Comparison of ENCODE assay signal across 20 cellular contexts in genomic region chr3:148036331-148036881, GRCh38.
DNase-seq lines count a peak whose midpoint lies in the region; ATAC-seq and TF ChIP-seq lines count a peak whose summit lies in the region.
"Had no signal": no experiment of that assay in that cellular context is flagged by ENCODE, and none has a peak within 500 bp of the region (broad histone marks: within the 10 kb centered on the region; RNA-seq: fewer than 3 reads in every experiment).

No MANE protein-coding gene starts in this region.

- no peaks in the 10 kb centered on the region for H3K9me3 ChIP-seq in A673 (ENCODE audit: low read depth, low read length, poor library complexity, severe bottlenecking)
- H3K9me3 ChIP-seq: adrenal gland, heart left ventricle, Peyer's patch had no signal

- POLR2A ChIA-PET in A673 (lab: Charles Lee; ENCODE audit: low non-redundant PET) (no interaction called here), HEK293T (lab: Yijun Ruan, JAX) (no interaction called here)

- no peak overlapping the region for H3K4me3 ChIP-seq in A673 (ENCODE audit: low read depth, low read length, poor library complexity, severe bottlenecking)
- H3K4me3 ChIP-seq: adrenal gland, heart left ventricle, Peyer's patch had no signal

- no TSS peak for BruUV-seq in A673 (replicated peaks; lab: Mats Ljungman, UMichigan)

- no peak for TF ChIP-seq CTCF in A673 (conservative IDR thresholded peaks at IDR 0.05; ENCODE audit: low read depth, low read length)

- DNase-seq in A673 (ENCODE audit: low spot score) (peak; percentile 95), M059J (ENCODE audit: low read depth) (peak; percentile 74), amniotic epithelial cell (ENCODE audit: low read depth) (peak; percentile 22), glomerular visceral epithelial cell (ENCODE audit: extremely low spot score) (peak; percentile 50), activated gamma-delta T cell (lab: John Stamatoyannopoulos, UW) (no peak), HEK293T (ENCODE audit: extremely low spot score) (no peak)
- DNase-seq in stimulated activated CD8-positive, alpha-beta memory T cell treated with anti-CD3 and anti-CD28 coated beads, Interleukin-4, amount 100 ng/mL, for 48 hours: no peak
- DNase-seq: activated CD4-positive, alpha-beta memory T cell treated with anti-CD3 and anti-CD28 coated beads, Interleukin-2, amount 10 ng/mL, durations not matched to agents 7 days and 5 days; adrenal gland; CD4-positive, alpha-beta memory T cell; DND-41; H9; mammary epithelial cell; NCI-H2029 treated with DMSO at 0.1 percent for 48 hours; NCI-H524 treated with DMSO at 0.1 percent for 48 hours; Peyer's patch; right cardiac atrium; stimulated activated CD4-positive, alpha-beta T cell treated with anti-CD3 and anti-CD28 coated beads, Interleukin-2, amount 100 ng/mL, for 24 hours had no signal

- no peak for ATAC-seq in GM18520 (IDR thresholded peaks at IDR 0.05; ENCODE audit: unreplicated experiment)
- ATAC-seq: right cardiac atrium had no signal

- H3K36me3 ChIP-seq in A673 (ENCODE audit: insufficient read depth, low read length, poor library complexity, severe bottlenecking): no peaks in the 10 kb centered on the region
- H3K36me3 ChIP-seq: adrenal gland, heart left ventricle, Peyer's patch had no signal

- CTCF ChIA-PET in A673 (lab: Charles Lee) (no interaction called here), HEK293T (lab: Yijun Ruan, JAX) (no interaction called here)

- no peaks in the 10 kb centered on the region for H3K27me3 ChIP-seq in A673 (replicated peaks; ENCODE audit: insufficient read depth, low read depth, low read length, poor library complexity)
- H3K27me3 ChIP-seq: adrenal gland, heart left ventricle, Peyer's patch had no signal

- peaks cover 29% of the 10 kb centered on the region for H3K4me1 ChIP-seq in A673 (ENCODE audit: insufficient read depth, low read length, poor library complexity, severe bottlenecking)
- H3K4me1 ChIP-seq: adrenal gland, heart left ventricle, Peyer's patch had no signal

- peak overlapping the region; percentile 63 for H3K27ac ChIP-seq in A673 (ENCODE audit: low read depth, low read length, poor library complexity, severe bottlenecking)
- H3K27ac ChIP-seq: adrenal gland, heart left ventricle, Peyer's patch had no signal

- intact Hi-C loops in A673 (cut with micrococcal nuclease; ENCODE audit: unreplicated experiment): no loop called here

TF ChIP-seq in HEK293T, 16 proteins besides CTCF, POLR2A, EP300 and RAD21:
- TF ChIP-seq ZNF384 (IDR thresholded peaks at IDR 0.05): no peak
- no peak for TF ChIP-seq FOXM1 (IDR thresholded peaks at IDR 0.05; ENCODE audit: borderline replicate concordance)
- TF ChIP-seq FOXK2 (IDR thresholded peaks at IDR 0.05): no peak
- TF ChIP-seq L3MBTL2 (conservative IDR thresholded peaks at IDR 0.05): no peak
- TF ChIP-seq HDGF (IDR thresholded peaks at IDR 0.05; ENCODE audit: borderline replicate concordance): no peak
- TF ChIP-seq CTBP1 (IDR thresholded peaks at IDR 0.05; ENCODE audit: borderline replicate concordance): no peak
- no peak for TF ChIP-seq BHLHE40 (IDR thresholded peaks at IDR 0.05; ENCODE audit: borderline replicate concordance)
- TF ChIP-seq FOXA1 (IDR thresholded peaks at IDR 0.05): no peak
- TF ChIP-seq ELF4 (IDR thresholded peaks at IDR 0.05): no peak
- no peak for TF ChIP-seq ARNT (IDR thresholded peaks at IDR 0.05)
- TF ChIP-seq TARDBP (IDR thresholded peaks at IDR 0.05): no peak
- TF ChIP-seq SP1 (IDR thresholded peaks at IDR 0.05): no peak
- no peak for TF ChIP-seq LEF1 (IDR thresholded peaks at IDR 0.05; ENCODE audit: borderline replicate concordance)
- TF ChIP-seq SUZ12 (IDR thresholded peaks at IDR 0.05): no peak
- TF ChIP-seq NFRKB (IDR thresholded peaks at IDR 0.05): no peak

Comparison
In these comparisons a context has a peak if more than half of its experiments do, and no peak if none do; other contexts are left out.
1. DNase-seq: peak in A673 (single experiment), M059J (single experiment), amniotic epithelial cell (single experiment) and glomerular visceral epithelial cell (single experiment); none in activated gamma-delta T cell (single experiment), stimulated activated CD8-positive, alpha-beta memory T cell treated with anti-CD3 and anti-CD28 coated beads, Interleukin-4, amount 100 ng/mL, for 48 hours (single experiment) and HEK293T (single experiment).